Comparison of ENCODE assay signal across 1 cellular context in the genomic region with DNA sequence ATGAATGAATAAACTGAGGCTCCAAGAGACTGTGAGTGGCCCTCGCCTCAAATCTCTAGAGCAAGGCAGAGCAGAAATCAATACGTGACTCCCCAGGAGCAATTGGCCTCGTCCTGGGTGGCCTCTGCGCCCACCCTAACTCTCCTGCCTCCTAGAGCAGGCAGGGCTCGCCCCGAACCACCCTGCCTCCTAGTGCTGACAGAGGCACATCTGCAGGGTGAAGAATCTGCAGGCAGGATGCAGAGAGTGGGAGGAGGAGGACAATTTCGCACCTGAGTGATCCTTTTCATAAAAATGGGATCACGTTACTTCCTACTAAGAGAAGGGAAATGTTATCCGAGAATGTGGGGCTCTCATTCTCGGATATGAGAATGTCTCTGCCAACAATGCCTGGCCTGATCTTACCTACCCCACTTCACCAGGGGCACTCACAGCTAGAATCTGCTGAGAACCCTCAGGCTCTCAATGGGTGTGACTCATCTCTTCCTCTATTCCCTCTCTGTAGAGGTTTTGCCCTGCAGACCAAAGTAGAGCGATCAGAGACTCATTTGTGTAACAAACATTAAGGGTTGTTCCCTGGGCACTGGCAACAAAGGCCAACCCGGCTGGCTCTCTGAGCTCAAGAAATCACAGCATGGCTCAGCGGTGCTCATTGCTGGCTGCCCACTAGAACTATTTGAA.
TF ChIP-seq lines count a peak whose summit lies in the region.

No MANE protein-coding gene starts in this region.

TF ChIP-seq in GM12878, 131 proteins besides CTCF, POLR2A, EP300 and RAD21 (continued from another document):
- TF ChIP-seq, protein P1, sequence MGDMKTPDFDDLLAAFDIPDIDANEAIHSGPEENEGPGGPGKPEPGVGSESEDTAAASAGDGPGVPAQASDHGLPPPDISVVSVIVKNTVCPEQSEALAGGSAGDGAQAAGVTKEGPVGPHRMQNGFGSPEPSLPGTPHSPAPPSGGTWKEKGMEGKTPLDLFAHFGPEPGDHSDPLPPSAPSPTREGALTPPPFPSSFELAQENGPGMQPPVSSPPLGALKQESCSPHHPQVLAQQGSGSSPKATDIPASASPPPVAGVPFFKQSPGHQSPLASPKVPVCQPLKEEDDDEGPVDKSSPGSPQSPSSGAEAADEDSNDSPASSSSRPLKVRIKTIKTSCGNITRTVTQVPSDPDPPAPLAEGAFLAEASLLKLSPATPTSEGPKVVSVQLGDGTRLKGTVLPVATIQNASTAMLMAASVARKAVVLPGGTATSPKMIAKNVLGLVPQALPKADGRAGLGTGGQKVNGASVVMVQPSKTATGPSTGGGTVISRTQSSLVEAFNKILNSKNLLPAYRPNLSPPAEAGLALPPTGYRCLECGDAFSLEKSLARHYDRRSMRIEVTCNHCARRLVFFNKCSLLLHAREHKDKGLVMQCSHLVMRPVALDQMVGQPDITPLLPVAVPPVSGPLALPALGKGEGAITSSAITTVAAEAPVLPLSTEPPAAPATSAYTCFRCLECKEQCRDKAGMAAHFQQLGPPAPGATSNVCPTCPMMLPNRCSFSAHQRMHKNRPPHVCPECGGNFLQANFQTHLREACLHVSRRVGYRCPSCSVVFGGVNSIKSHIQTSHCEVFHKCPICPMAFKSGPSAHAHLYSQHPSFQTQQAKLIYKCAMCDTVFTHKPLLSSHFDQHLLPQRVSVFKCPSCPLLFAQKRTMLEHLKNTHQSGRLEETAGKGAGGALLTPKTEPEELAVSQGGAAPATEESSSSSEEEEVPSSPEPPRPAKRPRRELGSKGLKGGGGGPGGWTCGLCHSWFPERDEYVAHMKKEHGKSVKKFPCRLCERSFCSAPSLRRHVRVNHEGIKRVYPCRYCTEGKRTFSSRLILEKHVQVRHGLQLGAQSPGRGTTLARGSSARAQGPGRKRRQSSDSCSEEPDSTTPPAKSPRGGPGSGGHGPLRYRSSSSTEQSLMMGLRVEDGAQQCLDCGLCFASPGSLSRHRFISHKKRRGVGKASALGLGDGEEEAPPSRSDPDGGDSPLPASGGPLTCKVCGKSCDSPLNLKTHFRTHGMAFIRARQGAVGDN (IDR thresholded peaks at IDR 0.05) = peak; percentile 75; the same call in 1 of the 2 replicates
- TF ChIP-seq ZZZ3 (IDR thresholded peaks at IDR 0.05; ENCODE audit: control insufficient read depth, insufficient read length, low read depth) (no peak), MAX (IDR thresholded peaks at IDR 0.05; ENCODE audit: low read depth, low read length) (peak; percentile 62)
TF ChIP-seq in GM12878: peak in this region for 24.
